24 cellular contexts compared by ENCODE assay signal in genomic region chr20:56205350-56205749, GRCh38. TPM values are rescaled to one million over a fixed set of nuclear protein-coding genes. Genes with fewer than 3 reads are reported as not detected.
"Had no signal": no experiment of that assay in that cellular context is flagged by ENCODE, and none has a peak within 500 bp of the region (broad histone marks: within the 10 kb centered on the region; RNA-seq: fewer than 3 reads in every experiment).

No MANE protein-coding gene starts in this region.

- H3K4me1 ChIP-seq: SJCRH30 had no signal

- H3K36me3 ChIP-seq: SJCRH30 had no signal

- H3K4me3 ChIP-seq: SJCRH30 had no signal

- ATAC-seq: HepG2, Panc1, PC-3, Right ventricle myocardium inferior had no signal

- H3K27ac ChIP-seq: RWPE1, SJCRH30 had no signal

- DNase-seq: IMR-90, Karpas-422, KG1, MM.1S, NCI-H1092 treated with DMSO at 0.1 percent for 48 hours, NCI-H1436, NCI-H187, NCI-H2029, NCI-H2081 treated with DMSO at 0.1 percent for 48 hours, NCI-H2171, NCI-H226, NCI-H446, NCI-H510A, NCI-H524 treated with DMSO at 0.1 percent for 48 hours, NCI-H69, NCI-H774, PC-3, SHP77 treated with DMSO at 0.1 percent for 48 hours, SJCRH30 had no signal

RNA-seq across cellular contexts. Expression of gene MC3R, which starts 43.2 kb away (rescaled TPM):
- total RNA-seq: HepG2, HT1080, IMR-90, PC-3, Right ventricle myocardium inferior, SJCRH30 had no signal
- polyA plus RNA-seq: HepG2, IMR-90 had no signal
